ENCODE assay signal across 1 cellular context in genomic region chr3:39273119-39273518, GRCh38.
TF ChIP-seq lines count a peak whose summit lies in the region.

No MANE protein-coding gene starts in this region.

TF ChIP-seq in H1, 55 proteins besides CTCF, POLR2A, EP300 and RAD21:
- TF ChIP-seq SAP30 (IDR thresholded peaks at IDR 0.05; ENCODE audit: insufficient read depth, insufficient replicate concordance, low read length) (no peak), BCL11A (IDR thresholded peaks at IDR 0.05; ENCODE audit: low read depth in 2 of 2, low read length in 2 of 2) (no peak), CBX5 (IDR thresholded peaks at IDR 0.05; ENCODE audit: low read depth, low read length) (no peak), RFX5 (IDR thresholded peaks at IDR 0.05; ENCODE audit: borderline replicate concordance, low read depth, low read length) (no peak), MAFK (IDR thresholded peaks at IDR 0.05; ENCODE audit: low read depth, low read length) (no peak), RBBP5 (IDR thresholded peaks at IDR 0.05; ENCODE audit: borderline replicate concordance, low read depth, low read length) (no peak), CHD1 (IDR thresholded peaks at IDR 0.05; ENCODE audit: low read depth, low read length) (no peak), SP1 (IDR thresholded peaks at IDR 0.05; ENCODE audit: low read depth, low read length) (no peak)
